In the genomic region with DNA sequence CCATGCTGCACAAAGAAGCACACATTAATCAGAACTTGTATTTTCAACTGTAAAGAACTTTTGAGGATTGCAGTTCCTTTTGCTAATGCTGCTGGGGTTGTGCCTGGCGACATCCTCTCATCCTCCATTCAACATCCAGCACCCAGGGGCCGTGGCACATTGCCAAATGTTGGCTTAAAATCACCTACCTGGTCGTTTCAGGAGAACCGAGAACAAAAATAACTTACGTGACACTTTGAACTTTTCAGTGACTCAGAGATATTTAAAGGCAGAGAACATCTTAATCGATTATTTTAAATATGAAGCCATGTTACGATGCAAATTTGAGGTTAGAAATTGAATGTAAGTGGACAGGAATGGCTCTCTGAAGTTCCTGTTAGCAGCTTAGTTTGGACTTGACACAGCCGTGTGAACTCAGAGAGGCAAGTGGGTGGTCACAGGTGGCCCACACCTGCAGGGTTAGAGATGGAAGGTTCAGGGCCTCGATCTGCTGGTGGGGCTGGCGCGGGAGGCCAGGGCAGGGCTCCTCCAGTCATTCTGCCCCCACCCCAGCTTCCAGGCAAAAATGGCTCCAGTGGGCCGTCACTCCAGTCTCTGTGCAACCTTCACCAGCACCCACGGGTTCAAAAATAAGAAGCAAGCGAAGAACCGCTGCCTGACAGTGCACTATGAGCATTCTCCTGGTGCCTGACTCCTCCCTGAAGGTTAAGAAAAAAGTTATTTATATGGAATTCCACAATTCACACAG, we compare ENCODE assay signal across 17 cellular contexts. TPM values are rescaled to one million over a fixed set of nuclear protein-coding genes. Genes with fewer than 3 reads are reported as not detected.
DNase-seq lines count a peak whose midpoint lies in the region; ATAC-seq and TF ChIP-seq lines count a peak whose summit lies in the region.
"Had no signal": no experiment of that assay in that cellular context is flagged by ENCODE, and none has a peak within 500 bp of the region (broad histone marks: within the 10 kb centered on the region; RNA-seq: fewer than 3 reads in every experiment).

No MANE protein-coding gene starts in this region.

- no peak for TF ChIP-seq EP300 in SK-N-SH (IDR thresholded peaks at IDR 0.05; ENCODE audit: borderline replicate concordance in 1 of 2, low read depth in 1 of 2, low read length in 1 of 2)

- no peak for TF ChIP-seq CTCF in GM06990 (IDR thresholded peaks at IDR 0.05; ENCODE audit: insufficient read depth, low read length, poor library complexity, severe bottlenecking)
- no peak for TF ChIP-seq CTCF in mucosa of descending colon (IDR thresholded peaks at IDR 0.05)
- TF ChIP-seq CTCF in SK-N-SH (IDR thresholded peaks at IDR 0.05) = no peak

- no peaks in the 10 kb centered on the region for H4K20me1 ChIP-seq in SK-N-SH (ENCODE audit: insufficient read depth)

- WGBS in SK-N-SH (ENCODE audit: low lambda C conversion rate) = 88% methylated on average over 11 of the region's 15 CpGs

- no peaks in the 10 kb centered on the region for H3K79me2 ChIP-seq in SK-N-SH (ENCODE audit: insufficient read depth)

- no peak overlapping the region for H3K4me2 ChIP-seq in SK-N-SH

- peak overlapping the region; percentile 6; the same call in 1 of the 2 replicates for H3K4me3 ChIP-seq in GM06990 (replicated peaks; ENCODE audit: low read depth, low read length)
- H3K4me3 ChIP-seq in mucosa of descending colon = no peak overlapping the region
- H3K4me3 ChIP-seq in SK-N-SH (ENCODE audit: low read depth in 2 of 2, low read length in 1 of 2) = no peak overlapping the region
- H3K4me3 ChIP-seq: body of pancreas, psoas muscle, SJSA1 had no signal

- H3K27me3 ChIP-seq in GM06990 (replicated peaks; ENCODE audit: control insufficient read depth, insufficient read depth, low read length) (no peaks in the 10 kb centered on the region), SK-N-SH (ENCODE audit: insufficient read depth) (no peaks in the 10 kb centered on the region)
- H3K27me3 ChIP-seq: body of pancreas, SJSA1 had no signal

- H3K9me3 ChIP-seq in mucosa of descending colon (no peaks in the 10 kb centered on the region), SK-N-SH (no peaks in the 10 kb centered on the region)
- H3K9me3 ChIP-seq: body of pancreas, psoas muscle, SJSA1 had no signal

- CTCF ChIA-PET in SK-N-SH (lab: Yijun Ruan, JAX) = interaction anchor here (5.1 to 5.3 kb wide), 2 partner anchors 13 to 76 kb away, joined by 33 read pairs; partner anchors contain the start of gene LRRK1

- no peaks in the 10 kb centered on the region for H3F3A ChIP-seq in SK-N-SH (replicated peaks; ENCODE audit: insufficient read depth)

- no peak overlapping the region for H3K9ac ChIP-seq in SK-N-SH

- TF ChIP-seq RAD21 in SK-N-SH (IDR thresholded peaks at IDR 0.05; ENCODE audit: low read length) = no peak

- peaks cover 11% of the 10 kb centered on the region for H3K36me3 ChIP-seq in GM06990 (ENCODE audit: control insufficient read depth, insufficient read depth, low read length)
- H3K36me3 ChIP-seq in mucosa of descending colon (ENCODE audit: low read depth) = no peaks in the 10 kb centered on the region
- H3K36me3 ChIP-seq in SK-N-SH (replicated peaks in 1 of 2; ENCODE audit: control insufficient read depth in 1 of 2, insufficient read depth in 2 of 2, low read length in 1 of 2) = peaks cover 0 to 4% of the 10 kb centered on the region in 2 experiments

- H3K27ac ChIP-seq in SK-N-SH (ENCODE audit: low read depth in 2 of 2, low read length in 1 of 2) = no peak overlapping the region
- H3K27ac ChIP-seq: body of pancreas, epithelial cell of prostate, psoas muscle, SJSA1 had no signal

- DNase-seq in GM06990 (ENCODE audit: extremely low read depth, insufficient read length) = peak; percentile 64
- peak; percentile 75 for DNase-seq in NAMALWA (ENCODE audit: low spot score)
- no peak for DNase-seq in mucosa of descending colon
- no peak for DNase-seq in NCI-H526 treated with DMSO at 0.1 percent for 48 hours (lab: John Stamatoyannopoulos, UW)
- DNase-seq in SK-N-SH = no peak
- DNase-seq: activated CD4-positive, CD25-positive, alpha-beta regulatory T cell treated with anti-CD3 and anti-CD28 coated beads, Interleukin-2, amount 50 U/mL, for 72 hours; body of pancreas; DMS53; NCI-H510A treated with DMSO at 0.1 percent for 48 hours; psoas muscle; stimulated activated CD4-positive, alpha-beta T cell treated with anti-CD3 and anti-CD28 coated beads, Interleukin-4, amount 100 ng/mL, for 24 hours had no signal

- H3K4me1 ChIP-seq in mucosa of descending colon (ENCODE audit: low read depth) (peaks cover under 1% of the 10 kb centered on the region), SK-N-SH (ENCODE audit: control insufficient read depth in 1 of 2, insufficient read depth in 2 of 2, low read depth in 1 of 2, low read length in 1 of 2) (peaks cover 0 to 10% of the 10 kb centered on the region in 2 experiments; a peak in 2 of 4 replicates)
- H3K4me1 ChIP-seq: body of pancreas, psoas muscle had no signal

- H2AFZ ChIP-seq in SK-N-SH (ENCODE audit: low read depth) = no peak overlapping the region

- POLR2A ChIA-PET in SK-N-SH (lab: Yijun Ruan, JAX) = no interaction called here

- no peaks in the 10 kb centered on the region for H3K9me2 ChIP-seq in SK-N-SH

- ATAC-seq in GM19025 (IDR thresholded peaks at IDR 0.05; ENCODE audit: low read depth, unreplicated experiment) (peak; percentile 32), HG02798 (IDR thresholded peaks at IDR 0.05; ENCODE audit: poor library complexity, unreplicated experiment) (peak; percentile 73), mucosa of descending colon (no peak), HG03108 (IDR thresholded peaks at IDR 0.05; ENCODE audit: unreplicated experiment) (no peak)
- ATAC-seq: body of pancreas, psoas muscle had no signal

- intact Hi-C loops in mucosa of descending colon (cut with DNase I, micrococcal nuclease) = no loop called here

TF ChIP-seq in SK-N-SH, 30 proteins besides CTCF, POLR2A, EP300 and RAD21:
- no peak for TF ChIP-seq EZH2phosphoT487 (IDR thresholded peaks at IDR 0.05; ENCODE audit: borderline replicate concordance, low read depth)
- TF ChIP-seq NRF1 (IDR thresholded peaks at IDR 0.05; ENCODE audit: low read depth, low read length) = no peak
- TF ChIP-seq NFIC (IDR thresholded peaks at IDR 0.05; ENCODE audit: borderline replicate concordance) = no peak
- no peak for TF ChIP-seq TCF12 (IDR thresholded peaks at IDR 0.05)
- no peak for TF ChIP-seq FOXM1 (IDR thresholded peaks at IDR 0.05; ENCODE audit: low read depth)

RNA-seq across cellular contexts. Expression of gene LRRK1, which starts 12.2 kb away (rescaled TPM):
- total RNA-seq in mucosa of descending colon = 10 to 100 TPM; 43.7 to 60.1 (median 50.6) TPM
- polyA plus RNA-seq in SK-N-SH (2012; rRNA removed) = 6.5 and 6.9 TPM in 2 replicates
- 2.5 and 3.6 TPM in 2 replicates for polyA plus RNA-seq in SK-N-SH (2012; cell fraction: cytosol; rRNA removed)
- polyA plus RNA-seq in SK-N-SH (2012; cell fraction: nucleus; rRNA removed) = 19.7 and 21.0 TPM in 2 replicates

RNA-seq across cellular contexts. Expression of gene ALDH1A3, which starts 51.7 kb away (rescaled TPM):
- 10 to 100 TPM in 2 of 3 donors, 1 to 10 TPM in 1; 4.7 to 18.0 (median 12.9) TPM for total RNA-seq in mucosa of descending colon
- polyA plus RNA-seq in SK-N-SH (2012; rRNA removed) = 3.1 and 4.4 TPM in 2 replicates
- polyA plus RNA-seq in SK-N-SH (2012; cell fraction: cytosol; rRNA removed) = 3.9 and 4.5 TPM in 2 replicates
- polyA plus RNA-seq in SK-N-SH (2012; cell fraction: nucleus; rRNA removed) = 2.6 TPM in 2 replicates
- total RNA-seq: activated T-helper 1 cell treated with anti-CD3 and anti-CD28 coated beads, Interleukin-12 subunit alpha, Interleukin-12 subunit beta, Interleukin-2, Interleukin-4 antibody, amounts not matched to agents 30 ng/mL and 10 ng/mL and 1 ng/mL, durations not matched to agents 14 hours and 24 hours and 36 hours had no signal

Comparison
In these comparisons a context has a peak if more than half of its experiments do, and no peak if none do; other contexts are left out.
1. DNase-seq: peak in GM06990 (single experiment) and NAMALWA (single experiment); none in mucosa of descending colon (0 of 3), NCI-H526 treated with DMSO at 0.1 percent for 48 hours (single experiment) and SK-N-SH (single experiment).
2. ATAC-seq: peak in GM19025 (single experiment) and HG02798 (single experiment); none in mucosa of descending colon (single experiment) and HG03108 (single experiment).